Comparison of ENCODE assay signal across 11 cellular contexts in the genomic region with DNA sequence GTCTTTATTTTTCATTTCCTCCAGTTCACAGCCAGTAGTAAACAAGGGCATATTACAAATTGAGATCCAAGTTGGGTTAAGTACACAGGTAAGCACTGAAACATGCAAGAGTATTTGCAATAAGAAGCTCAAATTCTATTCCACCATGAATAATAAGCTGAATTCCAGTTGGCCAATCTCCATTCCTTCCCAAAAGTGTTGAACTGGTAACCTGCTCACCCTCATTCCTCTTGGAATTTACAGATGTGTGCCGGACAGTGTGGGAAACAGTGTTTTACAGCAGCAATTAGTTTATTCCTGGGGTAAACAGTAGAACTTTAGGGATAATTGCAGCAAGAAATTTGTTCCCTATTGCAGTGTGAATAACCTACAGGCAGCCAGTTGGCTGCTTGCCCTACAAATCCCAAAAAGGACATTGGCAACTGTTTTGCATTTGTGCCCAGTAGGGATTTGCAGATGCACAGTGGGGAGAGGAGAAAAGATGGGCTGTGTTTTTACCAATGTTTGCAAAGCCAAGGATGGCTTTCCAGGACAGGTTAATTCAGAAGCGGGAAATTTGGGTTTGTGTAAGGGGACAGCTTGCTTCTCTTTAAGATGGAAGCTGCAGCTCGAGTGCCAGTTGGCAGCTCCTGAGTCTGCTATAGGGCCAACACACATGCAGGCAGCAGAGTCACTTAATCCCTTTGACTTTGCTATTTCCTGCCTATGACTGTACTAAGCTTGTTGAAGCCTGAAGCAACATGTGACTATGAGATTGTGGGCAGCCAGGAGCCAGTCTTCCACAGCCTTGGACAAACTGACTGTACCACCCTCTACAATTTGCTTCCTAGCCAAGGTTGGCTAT.
DNase-seq lines count a peak whose midpoint lies in the region; ATAC-seq and TF ChIP-seq lines count a peak whose summit lies in the region.
"Had no signal": no experiment of that assay in that cellular context is flagged by ENCODE, and none has a peak within 500 bp of the region (broad histone marks: within the 10 kb centered on the region; RNA-seq: fewer than 3 reads in every experiment).

No MANE protein-coding gene starts in this region.

- H3K4me1 Mint-ChIP-seq in activated CD4-positive, alpha-beta memory T cell treated with anti-CD3 and anti-CD28 coated beads for 36 hours (ENCODE audit: low read depth): no peaks in the 10 kb centered on the region
- H3K4me1 Mint-ChIP-seq: B cell had no signal

- ATAC-seq in SK-N-SH treated with all-trans-retinoic acid at 6 μM for 48 hours: peak; percentile 94
- peak; percentile 87 for ATAC-seq in gastroesophageal sphincter
- no peak for ATAC-seq in HG03025 (IDR thresholded peaks at IDR 0.05; ENCODE audit: low FRiP score, unreplicated experiment)

- no peak for TF ChIP-seq CTCF in gastroesophageal sphincter (IDR thresholded peaks at IDR 0.05)

- no peaks in the 10 kb centered on the region for H3K36me3 Mint-ChIP-seq in activated CD4-positive, alpha-beta memory T cell treated with anti-CD3 and anti-CD28 coated beads for 36 hours
- H3K36me3 Mint-ChIP-seq: activated naive CD8-positive, alpha-beta T cell had no signal

- DNase-seq in NCI-H2171 treated with DMSO at 0.1 percent for 48 hours (lab: John Stamatoyannopoulos, UW) (peak; percentile 48), NCI-H2171 (lab: John Stamatoyannopoulos, UW) (no peak), superior temporal gyrus (ENCODE audit: extremely low spot score) (peak; percentile 31), mesenteric fat pad (ENCODE audit: low spot score) (no peak)
- DNase-seq in activated CD4-positive, alpha-beta memory T cell treated with anti-CD3 and anti-CD28 coated beads for 36 hours: no peak
- DNase-seq: kidney had no signal

- no peaks in the 10 kb centered on the region for H3K9me3 ChIP-seq in gastroesophageal sphincter

- no peaks in the 10 kb centered on the region for H3K27me3 ChIP-seq in gastroesophageal sphincter

- CTCF ChIA-PET in activated CD4-positive, alpha-beta memory T cell treated with anti-CD3 and anti-CD28 coated beads for 36 hours (lab: Charles Lee): no interaction called here

- no peaks in the 10 kb centered on the region for H3K27me3 Mint-ChIP-seq in activated CD4-positive, alpha-beta memory T cell treated with anti-CD3 and anti-CD28 coated beads for 36 hours
- H3K27me3 Mint-ChIP-seq: activated naive CD8-positive, alpha-beta T cell; B cell had no signal

- H3K4me3 ChIP-seq in gastroesophageal sphincter: no peak overlapping the region

- peaks cover 6 to 41% (median 11%) of the 10 kb centered on the region in 3 donors for H3K4me1 ChIP-seq in gastroesophageal sphincter

- POLR2A ChIA-PET in activated CD4-positive, alpha-beta memory T cell treated with anti-CD3 and anti-CD28 coated beads for 36 hours (lab: Charles Lee): no interaction called here

- 16 to 23% methylated on average over 3 of the region's 3 CpGs for WGBS in gastroesophageal sphincter (ENCODE audit: low coverage in 1 of 2), 2 donors

- no peak overlapping the region for H3K27ac Mint-ChIP-seq in activated CD4-positive, alpha-beta memory T cell treated with anti-CD3 and anti-CD28 coated beads for 36 hours
- H3K27ac Mint-ChIP-seq: activated naive CD8-positive, alpha-beta T cell; B cell had no signal

- no peak overlapping the region for H3K4me3 Mint-ChIP-seq in activated CD4-positive, alpha-beta memory T cell treated with anti-CD3 and anti-CD28 coated beads for 36 hours
- H3K4me3 Mint-ChIP-seq: activated naive CD8-positive, alpha-beta T cell; B cell had no signal

- TF ChIP-seq POLR2A in gastroesophageal sphincter (IDR thresholded peaks at IDR 0.05): no peak

- H3K27ac ChIP-seq in gastroesophageal sphincter: peak overlapping the region in 3 of 4 donors; percentile 13 to 52 (median 40)

- TF ChIP-seq EP300 in gastroesophageal sphincter (IDR thresholded peaks at IDR 0.05): no peak

- intact Hi-C loops in activated CD4-positive, alpha-beta memory T cell treated with anti-CD3 and anti-CD28 coated beads for 36 hours (cut with micrococcal nuclease): no loop called here

- no peaks in the 10 kb centered on the region for H3K36me3 ChIP-seq in gastroesophageal sphincter

- no peaks in the 10 kb centered on the region for H3K9me3 Mint-ChIP-seq in activated CD4-positive, alpha-beta memory T cell treated with anti-CD3 and anti-CD28 coated beads for 36 hours

TF ChIP-seq in SK-N-SH treated with all-trans-retinoic acid at 6 μM for 48 hours, 23 proteins besides CTCF, POLR2A, EP300 and RAD21:
- TF ChIP-seq TCF4 (CRISPR knock-in tag; IDR thresholded peaks at IDR 0.05; ENCODE audit: borderline replicate concordance) (no peak), ISL1 (CRISPR knock-in tag; IDR thresholded peaks at IDR 0.05) (no peak), OSR1 (CRISPR knock-in tag; IDR thresholded peaks at IDR 0.05) (no peak), ESRRG (CRISPR knock-in tag; IDR thresholded peaks at IDR 0.05) (no peak), RARB (CRISPR knock-in tag; IDR thresholded peaks at IDR 0.05) (no peak), ZFP3 (CRISPR knock-in tag; IDR thresholded peaks at IDR 0.05) (no peak), ARNTL (CRISPR knock-in tag; IDR thresholded peaks at IDR 0.05; ENCODE audit: borderline replicate concordance, low read depth) (no peak), TOX (CRISPR knock-in tag; IDR thresholded peaks at IDR 0.05; ENCODE audit: borderline replicate concordance) (no peak), CSDC2 (CRISPR knock-in tag; IDR thresholded peaks at IDR 0.05) (no peak), SNAI2 (CRISPR knock-in tag; IDR thresholded peaks at IDR 0.05) (no peak), ZNF70 (CRISPR knock-in tag; IDR thresholded peaks at IDR 0.05) (no peak)
- TF ChIP-seq, protein P1, sequence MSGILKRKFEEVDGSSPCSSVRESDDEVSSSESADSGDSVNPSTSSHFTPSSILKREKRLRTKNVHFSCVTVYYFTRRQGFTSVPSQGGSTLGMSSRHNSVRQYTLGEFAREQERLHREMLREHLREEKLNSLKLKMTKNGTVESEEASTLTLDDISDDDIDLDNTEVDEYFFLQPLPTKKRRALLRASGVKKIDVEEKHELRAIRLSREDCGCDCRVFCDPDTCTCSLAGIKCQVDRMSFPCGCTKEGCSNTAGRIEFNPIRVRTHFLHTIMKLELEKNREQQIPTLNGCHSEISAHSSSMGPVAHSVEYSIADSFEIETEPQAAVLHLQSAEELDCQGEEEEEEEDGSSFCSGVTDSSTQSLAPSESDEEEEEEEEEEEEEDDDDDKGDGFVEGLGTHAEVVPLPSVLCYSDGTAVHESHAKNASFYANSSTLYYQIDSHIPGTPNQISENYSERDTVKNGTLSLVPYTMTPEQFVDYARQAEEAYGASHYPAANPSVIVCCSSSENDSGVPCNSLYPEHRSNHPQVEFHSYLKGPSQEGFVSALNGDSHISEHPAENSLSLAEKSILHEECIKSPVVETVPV (CRISPR knock-in tag; IDR thresholded peaks at IDR 0.05): no peak
- TF ChIP-seq, protein P2, sequence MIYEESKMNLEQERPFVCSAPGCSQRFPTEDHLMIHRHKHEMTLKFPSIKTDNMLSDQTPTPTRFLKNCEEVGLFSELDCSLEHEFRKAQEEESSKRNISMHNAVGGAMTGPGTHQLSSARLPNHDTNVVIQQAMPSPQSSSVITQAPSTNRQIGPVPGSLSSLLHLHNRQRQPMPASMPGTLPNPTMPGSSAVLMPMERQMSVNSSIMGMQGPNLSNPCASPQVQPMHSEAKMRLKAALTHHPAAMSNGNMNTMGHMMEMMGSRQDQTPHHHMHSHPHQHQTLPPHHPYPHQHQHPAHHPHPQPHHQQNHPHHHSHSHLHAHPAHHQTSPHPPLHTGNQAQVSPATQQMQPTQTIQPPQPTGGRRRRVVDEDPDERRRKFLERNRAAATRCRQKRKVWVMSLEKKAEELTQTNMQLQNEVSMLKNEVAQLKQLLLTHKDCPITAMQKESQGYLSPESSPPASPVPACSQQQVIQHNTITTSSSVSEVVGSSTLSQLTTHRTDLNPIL (CRISPR knock-in tag; IDR thresholded peaks at IDR 0.05; ENCODE audit: low read depth): no peak
- TF ChIP-seq, protein P3, sequence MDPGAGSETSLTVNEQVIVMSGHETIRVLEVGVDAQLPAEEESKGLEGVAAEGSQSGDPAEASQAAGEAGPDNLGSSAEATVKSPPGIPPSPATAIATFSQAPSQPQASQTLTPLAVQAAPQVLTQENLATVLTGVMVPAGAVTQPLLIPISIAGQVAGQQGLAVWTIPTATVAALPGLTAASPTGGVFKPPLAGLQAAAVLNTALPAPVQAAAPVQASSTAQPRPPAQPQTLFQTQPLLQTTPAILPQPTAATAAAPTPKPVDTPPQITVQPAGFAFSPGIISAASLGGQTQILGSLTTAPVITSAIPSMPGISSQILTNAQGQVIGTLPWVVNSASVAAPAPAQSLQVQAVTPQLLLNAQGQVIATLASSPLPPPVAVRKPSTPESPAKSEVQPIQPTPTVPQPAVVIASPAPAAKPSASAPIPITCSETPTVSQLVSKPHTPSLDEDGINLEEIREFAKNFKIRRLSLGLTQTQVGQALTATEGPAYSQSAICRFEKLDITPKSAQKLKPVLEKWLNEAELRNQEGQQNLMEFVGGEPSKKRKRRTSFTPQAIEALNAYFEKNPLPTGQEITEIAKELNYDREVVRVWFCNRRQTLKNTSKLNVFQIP (CRISPR knock-in tag; IDR thresholded peaks at IDR 0.05; ENCODE audit: borderline replicate concordance, low read depth): no peak
- TF ChIP-seq, protein P4, sequence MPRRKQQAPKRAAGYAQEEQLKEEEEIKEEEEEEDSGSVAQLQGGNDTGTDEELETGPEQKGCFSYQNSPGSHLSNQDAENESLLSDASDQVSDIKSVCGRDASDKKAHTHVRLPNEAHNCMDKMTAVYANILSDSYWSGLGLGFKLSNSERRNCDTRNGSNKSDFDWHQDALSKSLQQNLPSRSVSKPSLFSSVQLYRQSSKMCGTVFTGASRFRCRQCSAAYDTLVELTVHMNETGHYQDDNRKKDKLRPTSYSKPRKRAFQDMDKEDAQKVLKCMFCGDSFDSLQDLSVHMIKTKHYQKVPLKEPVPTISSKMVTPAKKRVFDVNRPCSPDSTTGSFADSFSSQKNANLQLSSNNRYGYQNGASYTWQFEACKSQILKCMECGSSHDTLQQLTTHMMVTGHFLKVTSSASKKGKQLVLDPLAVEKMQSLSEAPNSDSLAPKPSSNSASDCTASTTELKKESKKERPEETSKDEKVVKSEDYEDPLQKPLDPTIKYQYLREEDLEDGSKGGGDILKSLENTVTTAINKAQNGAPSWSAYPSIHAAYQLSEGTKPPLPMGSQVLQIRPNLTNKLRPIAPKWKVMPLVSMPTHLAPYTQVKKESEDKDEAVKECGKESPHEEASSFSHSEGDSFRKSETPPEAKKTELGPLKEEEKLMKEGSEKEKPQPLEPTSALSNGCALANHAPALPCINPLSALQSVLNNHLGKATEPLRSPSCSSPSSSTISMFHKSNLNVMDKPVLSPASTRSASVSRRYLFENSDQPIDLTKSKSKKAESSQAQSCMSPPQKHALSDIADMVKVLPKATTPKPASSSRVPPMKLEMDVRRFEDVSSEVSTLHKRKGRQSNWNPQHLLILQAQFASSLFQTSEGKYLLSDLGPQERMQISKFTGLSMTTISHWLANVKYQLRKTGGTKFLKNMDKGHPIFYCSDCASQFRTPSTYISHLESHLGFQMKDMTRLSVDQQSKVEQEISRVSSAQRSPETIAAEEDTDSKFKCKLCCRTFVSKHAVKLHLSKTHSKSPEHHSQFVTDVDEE (CRISPR knock-in tag; IDR thresholded peaks at IDR 0.05): no peak

Comparison
In these comparisons a context has a peak if more than half of its experiments do, and no peak if none do; other contexts are left out.
1. DNase-seq: peak in NCI-H2171 treated with DMSO at 0.1 percent for 48 hours (single experiment) and superior temporal gyrus (single experiment); none in NCI-H2171 (single experiment), activated CD4-positive, alpha-beta memory T cell treated with anti-CD3 and anti-CD28 coated beads for 36 hours (single experiment) and mesenteric fat pad (single experiment).